26 cellular contexts compared by ENCODE assay signal in the genomic region with DNA sequence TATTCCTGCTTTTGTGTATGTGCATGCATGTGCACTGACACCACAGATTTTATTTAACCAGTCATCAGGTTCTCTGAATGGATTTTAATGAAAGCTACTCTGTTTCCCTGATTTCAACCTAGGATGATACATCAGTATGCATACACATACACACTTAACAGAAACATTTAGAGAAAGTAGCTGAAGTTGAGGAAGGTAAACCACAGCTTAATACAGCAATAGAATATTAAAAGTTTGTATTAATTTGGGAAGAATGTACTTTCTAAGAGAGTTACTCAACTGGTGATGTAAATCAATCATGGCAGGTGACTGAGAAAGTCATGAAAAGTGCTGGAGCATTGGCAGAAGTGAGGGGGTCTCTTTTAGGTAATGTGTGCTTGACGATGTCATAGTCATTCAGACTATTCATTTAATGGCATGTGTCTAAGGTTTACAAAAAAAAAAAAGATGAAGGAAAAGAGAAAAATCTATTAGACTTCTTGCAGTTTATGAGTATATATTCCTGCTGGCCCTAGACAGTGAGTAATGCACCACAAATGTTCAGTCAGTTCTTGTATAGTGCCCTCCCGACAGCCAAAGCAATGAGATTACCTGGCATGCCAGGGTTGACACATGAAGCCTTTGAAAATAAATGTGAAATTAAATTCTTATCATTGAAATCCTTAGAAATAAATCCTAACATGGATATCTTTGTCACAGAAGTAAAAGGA.
DNase-seq lines count a peak whose midpoint lies in the region; ATAC-seq and TF ChIP-seq lines count a peak whose summit lies in the region.
"Had no signal": no experiment of that assay in that cellular context is flagged by ENCODE, and none has a peak within 500 bp of the region (broad histone marks: within the 10 kb centered on the region; RNA-seq: fewer than 3 reads in every experiment).

No MANE protein-coding gene starts in this region.

- no peaks in the 10 kb centered on the region for H3F3A ChIP-seq in PC-3 (ENCODE audit: low read length, unreplicated experiment)

- no peaks in the 10 kb centered on the region for H3K79me2 ChIP-seq in PC-3 (ENCODE audit: low read length)

- H4K20me1 ChIP-seq in PC-3 (ENCODE audit: low read length), result no peaks in the 10 kb centered on the region

- no peaks in the 10 kb centered on the region for H3K9me2 ChIP-seq in PC-3 (replicated peaks; ENCODE audit: low read length)

- peaks cover 42% of the 10 kb centered on the region for H3K4me1 ChIP-seq in PC-3 (ENCODE audit: insufficient read depth, low read length)
- H3K4me1 ChIP-seq: ascending aorta, HAP-1, suprapubic skin had no signal

- H3K27ac ChIP-seq in PC-3 (ENCODE audit: low read length) (no peak overlapping the region), RWPE1 (no peak overlapping the region)
- H3K27ac ChIP-seq: ascending aorta, KMS-11, left lung, suprapubic skin had no signal

- peak; percentile 70 for ATAC-seq in PC-3
- ATAC-seq in HG03571 (IDR thresholded peaks at IDR 0.05; ENCODE audit: unreplicated experiment), result no peak
- ATAC-seq: activated naive CD4-positive, alpha-beta T cell treated with anti-CD3 and anti-CD28 coated beads, Interleukin-2, amount 50 U/mL, for 72 hours; activated T-helper 17 cell treated with anti-CD3 and anti-CD28 coated beads, Interleukin-2, amount 50 U/mL, for 72 hours; left lung; stimulated activated memory B cell treated with anti-CD40 and anti-IgM and Interleukin-4, amounts not matched to agents 10 μg/mL and 1 μg/mL and 100 μg/mL, for 72 hours; WTC11 had no signal

- no peak overlapping the region for H3K9ac ChIP-seq in PC-3 (ENCODE audit: low read length)
- H3K9ac ChIP-seq: KMS-11 had no signal

- no peaks in the 10 kb centered on the region for H3K36me3 ChIP-seq in PC-3 (ENCODE audit: low read depth, low read length)
- H3K36me3 ChIP-seq: ascending aorta, HAP-1, left lung, suprapubic skin had no signal

- TF ChIP-seq CTCF in PC-3 (conservative IDR thresholded peaks at IDR 0.05; ENCODE audit: low read depth, low read length) (no peak), epithelial cell of esophagus (IDR thresholded peaks at IDR 0.05; ENCODE audit: insufficient read depth, low read depth, low read length, missing control alignments) (no peak), foreskin fibroblast (IDR thresholded peaks at IDR 0.05; ENCODE audit: low read depth, low read length) (no peak), RWPE1 (conservative IDR thresholded peaks at IDR 0.05; ENCODE audit: low read depth) (no peak)

- CTCF ChIA-PET in PC-3 (lab: Charles Lee), result no interaction called here
- CTCF ChIA-PET in RWPE1 (lab: Yijun Ruan, JAX), result interaction anchor here (0.8 kb wide), 1 partner anchor 9 kb away, joined by 3 read pairs; no protein-coding TSS in a partner anchor

- intact Hi-C loops in PC-3 (cut with micrococcal nuclease), result loop anchor here (10.0 kb wide), 1 partner anchor 46 kb away; no protein-coding TSS in a partner anchor

- DNase-seq in GM03348 (ENCODE audit: low spot score) (peak; percentile 25), PC-3 (peak; percentile 56), epithelial cell of esophagus (ENCODE audit: low read depth) (peak; percentile 78), renal cortical epithelial cell (ENCODE audit: low read depth) (peak; percentile 54), foreskin fibroblast (no peak), NCI-H1694 treated with DMSO at 0.1 percent for 48 hours (lab: John Stamatoyannopoulos, UW) (no peak), RWPE1 (ENCODE audit: low spot score) (no peak)
- DNase-seq: activated CD4-positive, alpha-beta T cell treated with anti-CD3 and anti-CD28 coated beads, Interleukin-2, amount 50 U/mL, for 4 hours; activated CD8-positive, alpha-beta memory T cell treated with anti-CD3 and anti-CD28 coated beads, Interleukin-2, amount 50 U/mL, for 4 hours; effector memory CD4-positive, alpha-beta T cell; GF-D8; left lung; NCI-H1048; NCI-H2107; NCI-H510A; stimulated activated CD4-positive, alpha-beta T cell treated with anti-CD3 and anti-CD28 coated beads, Interleukin-1b, Interleukin-23, amount 100 ng/mL, for 48 hours; T-helper 9 cell had no signal

- H3K4me3 ChIP-seq in PC-3 (ENCODE audit: low read length) (no peak overlapping the region), epithelial cell of esophagus (ENCODE audit: low read length) (no peak overlapping the region), foreskin fibroblast (ENCODE audit: low read depth in 1 of 2, low read length in 2 of 2) (no peak overlapping the region)
- H3K4me3 ChIP-seq: ascending aorta, HAP-1, left lung, suprapubic skin had no signal

- BruUV-seq in PC-3 (replicated peaks; lab: Mats Ljungman, UMichigan), result no TSS peak

- peak overlapping the region; percentile 32; the same call in 1 of the 2 replicates for H3K4me2 ChIP-seq in PC-3 (ENCODE audit: low read length)
- H3K4me2 ChIP-seq: KMS-11 had no signal

- no peaks in the 10 kb centered on the region for H3K27me3 ChIP-seq in PC-3 (ENCODE audit: low read length)
- H3K27me3 ChIP-seq: ascending aorta, left lung, suprapubic skin had no signal

- no peak overlapping the region for H2AFZ ChIP-seq in PC-3 (ENCODE audit: low read length)

- H3K9me3 ChIP-seq in PC-3 (ENCODE audit: low read length), result no peaks in the 10 kb centered on the region
- H3K9me3 ChIP-seq: ascending aorta, HAP-1, left lung, suprapubic skin had no signal

- POLR2A ChIA-PET in PC-3 (lab: Charles Lee; ENCODE audit: unreplicated experiment) (no interaction called here), RWPE1 (lab: Yijun Ruan, JAX; ENCODE audit: low non-redundant PET) (no interaction called here)

Comparison
In these comparisons a context has a peak if more than half of its experiments do, and no peak if none do; other contexts are left out.
1. DNase-seq: peak in GM03348 (single experiment), PC-3 (single experiment), epithelial cell of esophagus (single experiment) and renal cortical epithelial cell (single experiment); none in foreskin fibroblast (0 of 2), NCI-H1694 treated with DMSO at 0.1 percent for 48 hours (single experiment) and RWPE1 (single experiment).